Comparison of ENCODE assay signal across 9 cellular contexts in the genomic region with DNA sequence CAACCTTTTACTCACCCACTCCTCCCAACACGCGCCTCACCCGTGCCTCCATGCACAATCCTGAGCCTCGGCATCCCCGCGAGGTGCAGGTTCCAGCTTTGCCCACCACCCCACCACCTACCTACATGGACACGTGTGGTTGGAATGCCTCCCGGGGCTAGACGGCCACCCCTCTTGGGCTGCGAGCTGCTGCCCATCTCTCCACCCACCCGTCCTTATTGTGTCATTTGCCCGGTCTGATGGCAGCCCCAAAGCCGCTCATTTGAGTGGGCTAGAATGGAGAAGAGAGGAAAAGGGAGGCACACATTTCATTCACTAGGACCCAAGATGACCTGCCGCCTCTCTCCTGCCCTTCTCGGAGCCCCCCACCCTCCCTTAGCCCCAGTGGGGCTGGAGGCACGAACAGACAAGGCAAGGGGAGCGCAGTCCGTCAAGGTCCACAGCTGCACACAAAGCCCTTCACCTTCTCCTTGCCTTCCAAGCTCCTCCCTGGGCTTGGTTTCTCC. TPM values are rescaled to one million over a fixed set of nuclear protein-coding genes. Genes with fewer than 3 reads are reported as not detected.
DNase-seq lines count a peak whose midpoint lies in the region; ATAC-seq and TF ChIP-seq lines count a peak whose summit lies in the region.
"Had no signal": no experiment of that assay in that cellular context is flagged by ENCODE, and none has a peak within 500 bp of the region (broad histone marks: within the 10 kb centered on the region; RNA-seq: fewer than 3 reads in every experiment).

No MANE protein-coding gene starts in this region.

- no peak for TF ChIP-seq CTCF in foreskin keratinocyte (conservative IDR thresholded peaks at IDR 0.05)

- H3K9ac ChIP-seq in rectal smooth muscle tissue (ENCODE audit: low read length) = peak overlapping the region; percentile 74

- H3K27me3 ChIP-seq in H7 (ENCODE audit: control insufficient read depth, insufficient read depth, low read length) = no peaks in the 10 kb centered on the region; the same call in 1 of the 2 replicates
- H3K27me3 ChIP-seq in foreskin keratinocyte = no peaks in the 10 kb centered on the region
- no peaks in the 10 kb centered on the region for H3K27me3 ChIP-seq in rectal smooth muscle tissue (ENCODE audit: control insufficient read depth, insufficient read depth, low read length)

- H3K4me3 ChIP-seq in H7 (ENCODE audit: insufficient read depth, low read depth, low read length) = peak overlapping the region; percentile 75
- peak overlapping the region; percentile 83 for H3K4me3 ChIP-seq in rectal smooth muscle tissue (ENCODE audit: low read length)

- H3K9me3 Mint-ChIP-seq in T-cell = no peaks in the 10 kb centered on the region
- H3K9me3 Mint-ChIP-seq: activated B cell treated with CpG ODN at 0.5 μM for 24 hours had no signal

- H3K4me3 Mint-ChIP-seq in T-cell = peak overlapping the region; percentile 14 to 55 (median 39)

- no peaks in the 10 kb centered on the region for H3K36me3 Mint-ChIP-seq in T-cell

- no peak for ATAC-seq in T-cell (replicated peaks in 1 of 4)
- ATAC-seq in foreskin keratinocyte = no peak
- no peak for ATAC-seq in GM18870 (IDR thresholded peaks at IDR 0.05; ENCODE audit: unreplicated experiment)
- ATAC-seq in HG03039 (IDR thresholded peaks at IDR 0.05; ENCODE audit: unreplicated experiment) = no peak

- CTCF ChIA-PET in T-cell (lab: Charles Lee) = no interaction called here

- peaks cover 0 to 7% (median 5%) of the 10 kb centered on the region in 3 donors for H3K4me1 Mint-ChIP-seq in T-cell

- peaks cover 57 to 66% of the 10 kb centered on the region in 2 donors for H3K27me3 Mint-ChIP-seq in T-cell

- DNase-seq in H7 (no peak), T-cell (no peak), foreskin keratinocyte (no peak), activated gamma-delta T cell treated with Interleukin-2 at 50 U/mL for 16 hours (no peak), hepatic stellate cell (ENCODE audit: low spot score) (no peak)

- H3K36me3 ChIP-seq in H7 (replicated peaks; ENCODE audit: control insufficient read depth, insufficient read depth, low read length) (no peaks in the 10 kb centered on the region), rectal smooth muscle tissue (ENCODE audit: control insufficient read depth, insufficient read depth, low read length) (no peaks in the 10 kb centered on the region)

- H3K4me1 ChIP-seq in foreskin keratinocyte = peaks cover 34% of the 10 kb centered on the region
- no peaks in the 10 kb centered on the region for H3K4me1 ChIP-seq in rectal smooth muscle tissue (ENCODE audit: control insufficient read depth, insufficient read depth, low read length)

- H3K27ac ChIP-seq in foreskin keratinocyte = peak overlapping the region; percentile 62
- peak overlapping the region; percentile 72 for H3K27ac ChIP-seq in rectal smooth muscle tissue (ENCODE audit: low read depth, low read length)

- no peak overlapping the region for H3K27ac Mint-ChIP-seq in T-cell
- H3K27ac Mint-ChIP-seq: activated B cell treated with CpG ODN at 0.5 μM for 24 hours had no signal

- POLR2A ChIA-PET in T-cell (lab: Charles Lee) = no interaction called here

RNA-seq across cellular contexts. Expression of a gene that starts 0.8 kb away (rescaled TPM):
- total RNA-seq in H7 (2014; rRNA removed; shearing (Covaris generic)) = 17.3 and 20.1 TPM in 2 replicates
- under 1 TPM in 3 of 5 donors, not detected in 2; 0.06 to 0.16 (median 0.09) TPM for total RNA-seq in T-cell
- total RNA-seq in foreskin keratinocyte = 6.7 and 7.7 TPM in 2 replicates
- 2.1 TPM in 2 replicates for polyA plus RNA-seq in foreskin keratinocyte
